11 cellular contexts compared by ENCODE assay signal in genomic region chr20:51335329-51335841, GRCh38.
DNase-seq lines count a peak whose midpoint lies in the region; ATAC-seq and TF ChIP-seq lines count a peak whose summit lies in the region.
"Had no signal": no experiment of that assay in that cellular context is flagged by ENCODE, and none has a peak within 500 bp of the region (broad histone marks: within the 10 kb centered on the region; RNA-seq: fewer than 3 reads in every experiment).

No MANE protein-coding gene starts in this region.

- H3K36me3 ChIP-seq in breast epithelium = no peaks in the 10 kb centered on the region
- H3K36me3 ChIP-seq in MG63 = no peaks in the 10 kb centered on the region

- no peaks in the 10 kb centered on the region for H3K27me3 ChIP-seq in breast epithelium
- no peaks in the 10 kb centered on the region for H3K27me3 ChIP-seq in MG63

- peak; percentile 70 for ATAC-seq in stimulated activated naive CD8-positive, alpha-beta T cell treated with anti-CD3 and anti-CD28 coated beads, Interleukin-15, Interleukin-2, amounts not matched to agents 100 U/mL and 50 U/mL, for 24 hours
- ATAC-seq in HG03095 (IDR thresholded peaks at IDR 0.05; ENCODE audit: unreplicated experiment) (no peak), left lobe of liver (no peak)

- POLR2A ChIA-PET in MCF 10A (lab: Yijun Ruan, JAX) = interaction anchor here (0.5 to 1.1 kb wide), 2 partner anchors 9 to 323 kb away, joined by 3 read pairs; no protein-coding TSS in a partner anchor

- H3K4me3 Mint-ChIP-seq in MCF 10A (ENCODE audit: unreplicated experiment) = no peak overlapping the region
- H3K4me3 Mint-ChIP-seq: CD8-positive, alpha-beta memory T cell had no signal

- no TSS peak for BruUV-seq in MCF 10A (replicated peaks; lab: Mats Ljungman, UMichigan)

- intact Hi-C loops in MCF 10A (cut with micrococcal nuclease) = no loop called here
- intact Hi-C loops in breast epithelium (cut with DNase I; ENCODE audit: low total_unique reads) = no loop called here

- peak; percentile 92 for DNase-seq in MCF 10A (ENCODE audit: unreplicated experiment)
- DNase-seq in breast epithelium (ENCODE audit: low spot score in 2 of 2) = no peak
- peak; percentile 95 for DNase-seq in MG63
- DNase-seq in epithelial cell of prostate (ENCODE audit: low read depth, low spot score) = peak; percentile 75
- no peak for DNase-seq in stimulated activated naive CD8-positive, alpha-beta T cell treated with anti-CD3 and anti-CD28 coated beads, Interleukin-15, Interleukin-2, amounts not matched to agents 100 U/mL and 50 U/mL, for 24 hours
- no peak for DNase-seq in COR-L47 (lab: John Stamatoyannopoulos, UW)
- DNase-seq in left lobe of liver (ENCODE audit: low spot score) = no peak
- DNase-seq: CD8-positive, alpha-beta memory T cell; NCI-H1436 treated with DMSO at 0.1 percent for 48 hours had no signal

- H3K4me1 Mint-ChIP-seq in MCF 10A (ENCODE audit: insufficient read depth, unreplicated experiment) = peaks cover 6% of the 10 kb centered on the region

- peaks cover under 1% of the 10 kb centered on the region for H3K9me3 Mint-ChIP-seq in MCF 10A (ENCODE audit: unreplicated experiment)
- H3K9me3 Mint-ChIP-seq: CD8-positive, alpha-beta memory T cell had no signal

- H3K27ac ChIP-seq in breast epithelium (no peak overlapping the region), epithelial cell of prostate (peak overlapping the region; percentile 71)
- H3K27ac ChIP-seq: parathyroid adenoma had no signal

- no peaks in the 10 kb centered on the region for H3K27me3 Mint-ChIP-seq in MCF 10A (ENCODE audit: insufficient read depth, unreplicated experiment)
- H3K27me3 Mint-ChIP-seq: CD8-positive, alpha-beta memory T cell had no signal

- no peaks in the 10 kb centered on the region for H3K4me1 ChIP-seq in breast epithelium
- H3K4me1 ChIP-seq: parathyroid adenoma had no signal

- peak overlapping the region; percentile 40 for H3K27ac Mint-ChIP-seq in MCF 10A (ENCODE audit: low read depth, unreplicated experiment)

- CTCF ChIA-PET in MCF 10A (lab: Yijun Ruan, JAX) = interaction anchor here (0.5 to 1.3 kb wide), 3 partner anchors 28 to 354 kb away, joined by 3 to 4 read pairs (median 4); no protein-coding TSS in a partner anchor

- H3K4me3 ChIP-seq in breast epithelium (no peak overlapping the region), MG63 (no peak overlapping the region)

- TF ChIP-seq CTCF in MCF 10A (IDR thresholded peaks at IDR 0.05; ENCODE audit: unreplicated experiment) (no peak), breast epithelium (IDR thresholded peaks at IDR 0.05) (no peak)

- no peak for TF ChIP-seq POLR2A in breast epithelium (IDR thresholded peaks at IDR 0.05)

- no peaks in the 10 kb centered on the region for H3K36me3 Mint-ChIP-seq in MCF 10A (ENCODE audit: insufficient read depth, unreplicated experiment)
- H3K36me3 Mint-ChIP-seq: CD8-positive, alpha-beta memory T cell had no signal

- H3K9me3 ChIP-seq in breast epithelium (no peaks in the 10 kb centered on the region), MG63 (peaks cover 3% of the 10 kb centered on the region; the same call in 1 of the 2 replicates)

Comparison
In these comparisons a context has a peak if more than half of its experiments do, and no peak if none do; other contexts are left out.
1. DNase-seq: peak in MCF 10A (single experiment), MG63 (single experiment) and epithelial cell of prostate (single experiment); none in breast epithelium (0 of 2), stimulated activated naive CD8-positive, alpha-beta T cell treated with anti-CD3 and anti-CD28 coated beads, Interleukin-15, Interleukin-2, amounts not matched to agents 100 U/mL and 50 U/mL, for 24 hours (single experiment), COR-L47 (single experiment) and left lobe of liver (single experiment).